In the genomic region with DNA sequence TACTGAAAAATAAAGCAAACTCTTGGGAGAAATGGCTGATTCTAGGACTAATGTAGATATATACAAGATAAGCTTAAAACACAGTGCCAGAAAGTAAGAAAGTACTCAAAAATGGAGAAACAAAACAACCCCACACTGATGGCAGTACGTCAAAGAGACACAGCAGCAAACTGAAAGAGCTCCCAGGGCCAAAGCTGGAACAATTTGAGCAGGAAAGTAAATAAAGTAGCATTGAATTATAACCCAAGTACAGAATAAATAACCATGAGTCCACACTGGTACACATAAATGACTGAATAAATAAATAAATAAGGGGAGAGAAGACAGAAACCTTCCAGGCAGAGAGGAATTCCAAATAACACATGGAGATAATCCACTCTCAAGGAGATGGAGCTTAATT, we compare ENCODE assay signal across 2 cellular contexts.
TF ChIP-seq lines count a peak whose summit lies in the region.

No MANE protein-coding gene starts in this region.

TF ChIP-seq in HepG2, 621 proteins besides CTCF, POLR2A, EP300 and RAD21 (continued from another document):
- TF ChIP-seq, protein P1, sequence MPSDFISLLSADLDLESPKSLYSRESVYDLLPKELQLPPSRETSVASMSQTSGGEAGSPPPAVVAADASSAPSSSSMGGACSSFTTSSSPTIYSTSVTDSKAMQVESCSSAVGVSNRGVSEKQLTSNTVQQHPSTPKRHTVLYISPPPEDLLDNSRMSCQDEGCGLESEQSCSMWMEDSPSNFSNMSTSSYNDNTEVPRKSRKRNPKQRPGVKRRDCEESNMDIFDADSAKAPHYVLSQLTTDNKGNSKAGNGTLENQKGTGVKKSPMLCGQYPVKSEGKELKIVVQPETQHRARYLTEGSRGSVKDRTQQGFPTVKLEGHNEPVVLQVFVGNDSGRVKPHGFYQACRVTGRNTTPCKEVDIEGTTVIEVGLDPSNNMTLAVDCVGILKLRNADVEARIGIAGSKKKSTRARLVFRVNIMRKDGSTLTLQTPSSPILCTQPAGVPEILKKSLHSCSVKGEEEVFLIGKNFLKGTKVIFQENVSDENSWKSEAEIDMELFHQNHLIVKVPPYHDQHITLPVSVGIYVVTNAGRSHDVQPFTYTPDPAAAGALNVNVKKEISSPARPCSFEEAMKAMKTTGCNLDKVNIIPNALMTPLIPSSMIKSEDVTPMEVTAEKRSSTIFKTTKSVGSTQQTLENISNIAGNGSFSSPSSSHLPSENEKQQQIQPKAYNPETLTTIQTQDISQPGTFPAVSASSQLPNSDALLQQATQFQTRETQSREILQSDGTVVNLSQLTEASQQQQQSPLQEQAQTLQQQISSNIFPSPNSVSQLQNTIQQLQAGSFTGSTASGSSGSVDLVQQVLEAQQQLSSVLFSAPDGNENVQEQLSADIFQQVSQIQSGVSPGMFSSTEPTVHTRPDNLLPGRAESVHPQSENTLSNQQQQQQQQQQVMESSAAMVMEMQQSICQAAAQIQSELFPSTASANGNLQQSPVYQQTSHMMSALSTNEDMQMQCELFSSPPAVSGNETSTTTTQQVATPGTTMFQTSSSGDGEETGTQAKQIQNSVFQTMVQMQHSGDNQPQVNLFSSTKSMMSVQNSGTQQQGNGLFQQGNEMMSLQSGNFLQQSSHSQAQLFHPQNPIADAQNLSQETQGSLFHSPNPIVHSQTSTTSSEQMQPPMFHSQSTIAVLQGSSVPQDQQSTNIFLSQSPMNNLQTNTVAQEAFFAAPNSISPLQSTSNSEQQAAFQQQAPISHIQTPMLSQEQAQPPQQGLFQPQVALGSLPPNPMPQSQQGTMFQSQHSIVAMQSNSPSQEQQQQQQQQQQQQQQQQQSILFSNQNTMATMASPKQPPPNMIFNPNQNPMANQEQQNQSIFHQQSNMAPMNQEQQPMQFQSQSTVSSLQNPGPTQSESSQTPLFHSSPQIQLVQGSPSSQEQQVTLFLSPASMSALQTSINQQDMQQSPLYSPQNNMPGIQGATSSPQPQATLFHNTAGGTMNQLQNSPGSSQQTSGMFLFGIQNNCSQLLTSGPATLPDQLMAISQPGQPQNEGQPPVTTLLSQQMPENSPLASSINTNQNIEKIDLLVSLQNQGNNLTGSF (CRISPR knock-in tag; IDR thresholded peaks at IDR 0.05), result no peak
- TF ChIP-seq DRAP1 (CRISPR knock-in tag; IDR thresholded peaks at IDR 0.05) (no peak), SKI (IDR thresholded peaks at IDR 0.05; ENCODE audit: partially characterized antibody) (no peak), WIZ (CRISPR knock-in tag; IDR thresholded peaks at IDR 0.05) (no peak), FOXK1 (CRISPR knock-in tag; IDR thresholded peaks at IDR 0.05; ENCODE audit: borderline replicate concordance, low read depth) (no peak), ZNF431 (CRISPR knock-in tag; IDR thresholded peaks at IDR 0.05; ENCODE audit: borderline replicate concordance, low read depth) (no peak), CREB1 (IDR thresholded peaks at IDR 0.05) (no peak), CREB1 (CRISPR knock-in tag; IDR thresholded peaks at IDR 0.05) (no peak), POLR2AphosphoS2 (IDR thresholded peaks at IDR 0.05; ENCODE audit: low read depth, low read length) (no peak)

TF ChIP-seq in K562, 482 proteins besides CTCF, POLR2A, EP300 and RAD21 (continued from another document):
- TF ChIP-seq, protein P2, sequence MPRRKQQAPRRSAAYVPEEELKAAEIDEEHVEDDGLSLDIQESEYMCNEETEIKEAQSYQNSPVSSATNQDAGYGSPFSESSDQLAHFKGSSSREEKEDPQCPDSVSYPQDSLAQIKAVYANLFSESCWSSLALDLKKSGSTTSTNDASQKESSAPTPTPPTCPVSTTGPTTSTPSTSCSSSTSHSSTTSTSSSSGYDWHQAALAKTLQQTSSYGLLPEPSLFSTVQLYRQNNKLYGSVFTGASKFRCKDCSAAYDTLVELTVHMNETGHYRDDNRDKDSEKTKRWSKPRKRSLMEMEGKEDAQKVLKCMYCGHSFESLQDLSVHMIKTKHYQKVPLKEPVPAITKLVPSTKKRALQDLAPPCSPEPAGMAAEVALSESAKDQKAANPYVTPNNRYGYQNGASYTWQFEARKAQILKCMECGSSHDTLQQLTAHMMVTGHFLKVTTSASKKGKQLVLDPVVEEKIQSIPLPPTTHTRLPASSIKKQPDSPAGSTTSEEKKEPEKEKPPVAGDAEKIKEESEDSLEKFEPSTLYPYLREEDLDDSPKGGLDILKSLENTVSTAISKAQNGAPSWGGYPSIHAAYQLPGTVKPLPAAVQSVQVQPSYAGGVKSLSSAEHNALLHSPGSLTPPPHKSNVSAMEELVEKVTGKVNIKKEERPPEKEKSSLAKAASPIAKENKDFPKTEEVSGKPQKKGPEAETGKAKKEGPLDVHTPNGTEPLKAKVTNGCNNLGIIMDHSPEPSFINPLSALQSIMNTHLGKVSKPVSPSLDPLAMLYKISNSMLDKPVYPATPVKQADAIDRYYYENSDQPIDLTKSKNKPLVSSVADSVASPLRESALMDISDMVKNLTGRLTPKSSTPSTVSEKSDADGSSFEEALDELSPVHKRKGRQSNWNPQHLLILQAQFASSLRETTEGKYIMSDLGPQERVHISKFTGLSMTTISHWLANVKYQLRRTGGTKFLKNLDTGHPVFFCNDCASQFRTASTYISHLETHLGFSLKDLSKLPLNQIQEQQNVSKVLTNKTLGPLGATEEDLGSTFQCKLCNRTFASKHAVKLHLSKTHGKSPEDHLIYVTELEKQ (CRISPR knock-in tag; IDR thresholded peaks at IDR 0.05), result no peak
- TF ChIP-seq KAT2B (IDR thresholded peaks at IDR 0.05; ENCODE audit: low read depth, low read length), result no peak
